Comparison of ENCODE assay signal across 24 cellular contexts in genomic region chr9:18848657-18849056, GRCh38.
"Had no signal": no experiment of that assay in that cellular context is flagged by ENCODE, and none has a peak within 500 bp of the region (broad histone marks: within the 10 kb centered on the region; RNA-seq: fewer than 3 reads in every experiment).

No MANE protein-coding gene starts in this region.

- DNase-seq: activated CD4-positive, alpha-beta T cell treated with anti-CD3 and anti-CD28 coated beads for 36 hours; activated CD4-positive, CD25-positive, alpha-beta regulatory T cell; activated CD8-positive, alpha-beta T cell treated with anti-CD3 and anti-CD28 coated beads, Interleukin-2, amount 10 ng/mL, durations not matched to agents 7 days and 5 days; activated naive CD4-positive, alpha-beta T cell; activated T-cell treated with anti-CD3 and anti-CD28 coated beads for 4 hours; activated T-cell treated with anti-CD3 and anti-CD28 coated beads, Interleukin-2, amount 50 U/mL, for 72 hours; effector CD4-positive, alpha-beta T cell; glutamatergic neuron; midbrain; naive thymus-derived CD4-positive, alpha-beta T cell; nucleus accumbens; stimulated activated CD4-positive, alpha-beta T cell treated with anti-CD3 and anti-CD28 coated beads, Interleukin-15, amount 100 ng/mL, for 24 hours; stimulated activated CD4-positive, alpha-beta T cell treated with anti-CD3 and anti-CD28 coated beads, Interleukin-2, amount 100 ng/mL, for 24 hours; stimulated activated naive B cell treated with anti-CD40 and anti-IgM and Interleukin-4, amounts not matched to agents 10 μg/mL and 1 μg/mL and 100 μg/mL, for 72 hours; T-helper 1 cell; transverse colon had no signal

- H3K9me3 Mint-ChIP-seq: activated naive CD4-positive, alpha-beta T cell treated with anti-CD3 and anti-CD28 coated beads, Interleukin-2, amount 50 U/mL, for 72 hours; central memory CD8-positive, alpha-beta T cell; neural crest cell; T-helper 2 cell treated with Interferon-gamma antibody and Interleukin-4, amounts not matched to agents 5 μg/mL and 100 μg/mL, for 36 hours had no signal

- H3K4me3 Mint-ChIP-seq: activated CD4-positive, alpha-beta T cell treated with anti-CD3 and anti-CD28 coated beads for 36 hours; activated CD8-positive, alpha-beta T cell treated with anti-CD3 and anti-CD28 coated beads, Interleukin-2, amount 10 ng/mL, durations not matched to agents 7 days and 5 days; activated T-cell treated with anti-CD3 and anti-CD28 coated beads, Interleukin-2, amount 50 U/mL, for 72 hours; central memory CD8-positive, alpha-beta T cell; naive thymus-derived CD4-positive, alpha-beta T cell; neural crest cell; stimulated activated naive B cell treated with anti-CD40 and anti-IgM and Interleukin-4, amounts not matched to agents 10 μg/mL and 1 μg/mL and 100 μg/mL, for 72 hours; T-helper 2 cell treated with Interferon-gamma antibody and Interleukin-4, amounts not matched to agents 5 μg/mL and 100 μg/mL, for 36 hours had no signal

- H3K27ac ChIP-seq: hepatocyte, pancreas, prostate gland had no signal

- H3K4me1 Mint-ChIP-seq: activated CD4-positive, alpha-beta T cell treated with anti-CD3 and anti-CD28 coated beads for 36 hours; central memory CD8-positive, alpha-beta T cell; naive thymus-derived CD4-positive, alpha-beta T cell; neural crest cell; stimulated activated naive B cell treated with anti-CD40 and anti-IgM and Interleukin-4, amounts not matched to agents 10 μg/mL and 1 μg/mL and 100 μg/mL, for 72 hours had no signal

- H3K27ac Mint-ChIP-seq: activated CD4-positive, alpha-beta T cell treated with anti-CD3 and anti-CD28 coated beads for 36 hours; activated CD8-positive, alpha-beta T cell treated with anti-CD3 and anti-CD28 coated beads, Interleukin-2, amount 10 ng/mL, durations not matched to agents 7 days and 5 days; activated naive CD4-positive, alpha-beta T cell treated with anti-CD3 and anti-CD28 coated beads, Interleukin-2, amount 50 U/mL, for 72 hours; activated T-cell treated with anti-CD3 and anti-CD28 coated beads, Interleukin-2, amount 50 U/mL, for 72 hours; naive thymus-derived CD4-positive, alpha-beta T cell; stimulated activated naive B cell treated with anti-CD40 and anti-IgM and Interleukin-4, amounts not matched to agents 10 μg/mL and 1 μg/mL and 100 μg/mL, for 72 hours; T-helper 2 cell treated with Interferon-gamma antibody and Interleukin-4, amounts not matched to agents 5 μg/mL and 100 μg/mL, for 36 hours had no signal

- H3K27me3 ChIP-seq: hepatocyte, pancreas, transverse colon had no signal

- H2AFZ ChIP-seq: hepatocyte had no signal

- H3K4me2 ChIP-seq: hepatocyte, smooth muscle cell had no signal

- ATAC-seq: activated CD4-positive, alpha-beta T cell treated with anti-CD3 and anti-CD28 coated beads for 36 hours; activated CD8-positive, alpha-beta T cell treated with anti-CD3 and anti-CD28 coated beads, Interleukin-2, amount 10 ng/mL, durations not matched to agents 7 days and 5 days; activated naive CD4-positive, alpha-beta T cell treated with anti-CD3 and anti-CD28 coated beads, Interleukin-2, amount 50 U/mL, for 72 hours; activated T-cell treated with anti-CD3 and anti-CD28 coated beads, Interleukin-2, amount 50 U/mL, for 72 hours; naive thymus-derived CD4-positive, alpha-beta T cell; stimulated activated naive B cell treated with anti-CD40 and anti-IgM and Interleukin-4, amounts not matched to agents 10 μg/mL and 1 μg/mL and 100 μg/mL, for 72 hours had no signal

- H3K27me3 Mint-ChIP-seq: activated CD4-positive, alpha-beta T cell treated with anti-CD3 and anti-CD28 coated beads for 36 hours; stimulated activated naive B cell treated with anti-CD40 and anti-IgM and Interleukin-4, amounts not matched to agents 10 μg/mL and 1 μg/mL and 100 μg/mL, for 72 hours had no signal

- H3K4me1 ChIP-seq: prostate gland had no signal

- H3K9me3 ChIP-seq: pancreas, prostate gland, transverse colon had no signal

- H3K36me3 ChIP-seq: pancreas, prostate gland, transverse colon had no signal

- H3K4me3 ChIP-seq: hepatocyte, pancreas, prostate gland, smooth muscle cell, transverse colon had no signal

- H3K36me3 Mint-ChIP-seq: activated naive CD4-positive, alpha-beta T cell treated with anti-CD3 and anti-CD28 coated beads, Interleukin-2, amount 50 U/mL, for 72 hours; naive thymus-derived CD4-positive, alpha-beta T cell; stimulated activated naive B cell treated with anti-CD40 and anti-IgM and Interleukin-4, amounts not matched to agents 10 μg/mL and 1 μg/mL and 100 μg/mL, for 72 hours had no signal
